In genomic region chr1:58412071-58412580, GRCh38 we compare ENCODE assay signal across 14 cellular contexts.
DNase-seq lines count a peak whose midpoint lies in the region; FAIRE-seq and TF ChIP-seq lines count a peak whose summit lies in the region.
"Had no signal": no experiment of that assay in that cellular context is flagged by ENCODE, and none has a peak within 500 bp of the region (broad histone marks: within the 10 kb centered on the region; RNA-seq: fewer than 3 reads in every experiment).

No MANE protein-coding gene starts in this region.

- H3K4me1 ChIP-seq in kidney (ENCODE audit: control insufficient read depth in 1 of 2, insufficient read depth in 1 of 2, low read depth in 1 of 2, low read length in 2 of 2): no peaks in the 10 kb centered on the region
- H3K4me1 ChIP-seq: left lung had no signal

- intact Hi-C loops in kidney (cut with DNase I): no loop called here

- H3K36me3 ChIP-seq in kidney (ENCODE audit: control insufficient read depth in 1 of 2, insufficient read depth in 2 of 2, low read length in 2 of 2): no peaks in the 10 kb centered on the region
- H3K36me3 ChIP-seq: left lung had no signal

- no peak for FAIRE-seq in kidney (lab: Jason Lieb, UNC)

- DNase-seq in NCI-H82 (lab: John Stamatoyannopoulos, UW) (peak; percentile 16), NCI-H82 treated with DMSO at 0.1 percent for 48 hours (lab: John Stamatoyannopoulos, UW; ENCODE audit: unreplicated experiment) (no peak), astrocyte of the hippocampus (ENCODE audit: low read depth, low spot score) (peak; percentile 63), iris pigment epithelial cell (ENCODE audit: low read depth) (peak; percentile 51), dermis blood vessel endothelial cell (no peak), NCI-H524 (lab: John Stamatoyannopoulos, UW) (no peak), kidney (no peak), NCI-H187 (lab: John Stamatoyannopoulos, UW) (no peak)
- DNase-seq: activated CD8-positive, alpha-beta T cell treated with anti-CD3 and anti-CD28 coated beads for 36 hours; activated effector memory CD4-positive, alpha-beta T cell treated with anti-CD3 and anti-CD28 coated beads, Interleukin-2, amount 50 U/mL, for 16 hours; COR-L47; left lung had no signal

- no peak overlapping the region for H3K9ac ChIP-seq in kidney (ENCODE audit: low read length in 2 of 2)

- no peak for TF ChIP-seq CTCF in kidney (IDR thresholded peaks at IDR 0.05; ENCODE audit: borderline replicate concordance, extremely low read depth, insufficient read depth)

- H3K27ac ChIP-seq in kidney (ENCODE audit: low read depth in 2 of 2, low read length in 2 of 2): no peak overlapping the region
- H3K27ac ChIP-seq: 22Rv1, left lung, SK-N-MC had no signal

- H3K4me3 ChIP-seq in kidney (ENCODE audit: low read length in 2 of 2): no peak overlapping the region
- H3K4me3 ChIP-seq: left lung, SK-N-MC had no signal

- no peaks in the 10 kb centered on the region for H3K9me3 ChIP-seq in kidney (ENCODE audit: control insufficient read depth in 1 of 2, low read length in 2 of 2)
- H3K9me3 ChIP-seq: left lung had no signal

Comparison
In these comparisons a context has a peak if more than half of its experiments do, and no peak if none do; other contexts are left out.
1. DNase-seq: peak in NCI-H82 (single experiment), astrocyte of the hippocampus (single experiment) and iris pigment epithelial cell (single experiment); none in NCI-H82 treated with DMSO at 0.1 percent for 48 hours (single experiment), dermis blood vessel endothelial cell (single experiment), NCI-H524 (0 of 2), kidney (single experiment) and NCI-H187 (0 of 2).